In the genomic region with DNA sequence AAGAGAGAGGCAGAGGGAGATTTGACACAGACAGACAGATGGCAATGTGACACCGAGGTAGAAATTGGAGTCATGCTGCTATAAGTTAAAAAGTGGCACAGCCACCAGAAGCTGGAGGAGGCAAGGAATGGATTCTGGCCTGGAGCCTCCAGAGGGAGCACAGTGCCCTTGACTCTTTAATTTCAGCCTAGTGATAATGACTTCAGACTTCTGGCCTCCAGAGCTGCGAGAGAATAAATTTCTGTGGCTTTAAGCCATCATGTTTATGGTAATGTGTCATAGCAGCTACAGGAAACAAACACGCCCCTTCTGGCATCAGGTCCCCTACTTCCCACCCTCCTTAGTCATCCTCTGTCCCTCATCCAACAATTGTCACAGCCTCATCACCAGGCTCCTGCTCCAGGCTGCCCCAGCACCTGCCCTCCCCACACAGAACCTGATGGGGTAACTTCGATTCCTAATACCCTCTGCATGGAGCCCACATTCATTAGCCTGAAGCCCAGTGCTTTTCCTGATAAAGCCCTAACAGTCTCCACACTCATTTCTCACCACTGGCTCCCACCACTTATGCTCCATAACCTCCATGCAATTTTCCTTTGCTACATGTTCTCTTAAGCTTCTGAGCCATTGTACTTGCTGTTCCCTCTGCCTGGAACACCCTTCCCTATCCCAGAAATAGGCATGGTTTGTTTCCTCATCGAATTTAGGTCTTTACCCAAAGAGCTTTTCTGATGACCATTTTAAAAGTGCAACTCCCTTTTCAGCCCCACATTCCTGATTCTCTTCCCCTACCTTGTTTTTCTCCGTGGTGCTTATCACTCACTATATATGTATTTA, we compare ENCODE assay signal across 8 cellular contexts.
DNase-seq lines count a peak whose midpoint lies in the region; ATAC-seq, FAIRE-seq and TF ChIP-seq lines count a peak whose summit lies in the region.

No MANE protein-coding gene starts in this region.

- no peaks in the 10 kb centered on the region for H3K9me3 ChIP-seq in kidney (ENCODE audit: control insufficient read depth in 1 of 2, low read length in 2 of 2)

- H3K9me3 Mint-ChIP-seq in neural crest cell: no peaks in the 10 kb centered on the region

- no peaks in the 10 kb centered on the region for H3K4me1 ChIP-seq in kidney (ENCODE audit: control insufficient read depth in 1 of 2, insufficient read depth in 1 of 2, low read depth in 1 of 2, low read length in 2 of 2)

- no peak overlapping the region for H3K4me3 ChIP-seq in kidney (ENCODE audit: low read length in 2 of 2)

- H3K9ac ChIP-seq in kidney (ENCODE audit: low read length in 2 of 2): no peak overlapping the region

- no peak for FAIRE-seq in kidney (lab: Jason Lieb, UNC)

- TF ChIP-seq CTCF in neural crest cell (conservative IDR thresholded peaks at IDR 0.05): no peak
- TF ChIP-seq CTCF in kidney (IDR thresholded peaks at IDR 0.05; ENCODE audit: borderline replicate concordance, extremely low read depth, insufficient read depth): no peak

- no peak for ATAC-seq in HG03354 (IDR thresholded peaks at IDR 0.05; ENCODE audit: poor library complexity, severe bottlenecking, unreplicated experiment)
- ATAC-seq in GM19397 (IDR thresholded peaks at IDR 0.05; ENCODE audit: unreplicated experiment): no peak

- peak overlapping the region; percentile 88 for H3K27ac Mint-ChIP-seq in neural crest cell (ENCODE audit: unreplicated experiment)

- no peaks in the 10 kb centered on the region for H3K36me3 ChIP-seq in kidney (ENCODE audit: control insufficient read depth in 1 of 2, insufficient read depth in 2 of 2, low read length in 2 of 2)

- intact Hi-C loops in kidney (cut with DNase I): no loop called here

- H3K36me3 Mint-ChIP-seq in neural crest cell (ENCODE audit: low read depth): no peaks in the 10 kb centered on the region

- H3K27ac ChIP-seq in kidney (ENCODE audit: low read depth in 2 of 2, low read length in 2 of 2): peak overlapping the region in 1 of 2 donors; percentile 17

- H3K4me3 Mint-ChIP-seq in neural crest cell: no peak overlapping the region

- DNase-seq in GOT3 (lab: John Stamatoyannopoulos, UW) (peak; percentile 71), NCI-H2107 (lab: John Stamatoyannopoulos, UW) (peak; percentile 7), dermis blood vessel endothelial cell (peak; percentile 81), neural crest cell (ENCODE audit: low read depth, low spot score) (no peak), hippocampal formation (lab: John Stamatoyannopoulos, UW) (no peak), kidney (no peak)

- no peaks in the 10 kb centered on the region for H3K4me1 Mint-ChIP-seq in neural crest cell

- H3K27me3 Mint-ChIP-seq in neural crest cell (ENCODE audit: low read depth): peaks cover 3% of the 10 kb centered on the region

Comparison
In these comparisons a context has a peak if more than half of its experiments do, and no peak if none do; other contexts are left out.
1. DNase-seq: peak in GOT3 (single experiment), NCI-H2107 (single experiment) and dermis blood vessel endothelial cell (single experiment); none in neural crest cell (single experiment), hippocampal formation (0 of 2) and kidney (single experiment).